1 cellular context compared by ENCODE assay signal in the genomic region with DNA sequence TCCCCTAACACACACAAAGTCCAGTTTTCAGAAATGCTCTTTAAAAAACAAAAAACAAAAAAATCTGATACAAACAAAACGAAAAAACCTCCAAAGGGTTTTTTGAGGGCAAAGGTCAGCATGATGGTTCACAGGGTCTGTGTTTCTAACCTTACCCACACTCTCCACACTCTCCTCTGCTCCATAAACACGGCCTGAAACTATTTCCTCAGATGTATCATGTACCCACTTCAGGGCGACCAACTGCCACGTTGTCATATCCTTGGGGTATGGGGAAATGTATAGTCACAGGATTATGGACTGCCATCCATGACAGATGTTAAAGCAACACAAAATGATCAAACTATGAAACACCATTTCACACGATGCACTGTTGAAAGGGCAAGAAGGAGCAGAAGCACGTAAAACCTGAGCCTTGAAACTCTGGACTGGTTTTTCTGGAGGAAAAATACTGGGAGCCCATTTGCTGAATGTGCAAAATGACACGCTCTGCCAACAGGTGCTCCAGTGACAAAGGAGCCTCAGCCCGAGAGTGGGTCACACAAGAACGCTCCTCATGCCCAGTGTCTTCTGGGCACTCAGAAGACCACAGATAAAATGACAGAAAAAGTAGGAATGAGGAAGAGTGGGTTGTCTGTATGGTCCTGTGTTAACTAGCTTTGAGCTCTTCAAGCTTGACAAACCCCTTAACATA.
TF ChIP-seq lines count a peak whose summit lies in the region.

No MANE protein-coding gene starts in this region.

TF ChIP-seq in IMR-90, 13 proteins besides CTCF, POLR2A, EP300 and RAD21:
- TF ChIP-seq SMC3 (IDR thresholded peaks at IDR 0.05; ENCODE audit: low read depth, low read length): no peak
- TF ChIP-seq MAFK (IDR thresholded peaks at IDR 0.05; ENCODE audit: low read depth, low read length): 0 out of 2 replicates have a peak, but pooled peaks have one; percentile 11
